1 cellular context compared by ENCODE assay signal in the genomic region with DNA sequence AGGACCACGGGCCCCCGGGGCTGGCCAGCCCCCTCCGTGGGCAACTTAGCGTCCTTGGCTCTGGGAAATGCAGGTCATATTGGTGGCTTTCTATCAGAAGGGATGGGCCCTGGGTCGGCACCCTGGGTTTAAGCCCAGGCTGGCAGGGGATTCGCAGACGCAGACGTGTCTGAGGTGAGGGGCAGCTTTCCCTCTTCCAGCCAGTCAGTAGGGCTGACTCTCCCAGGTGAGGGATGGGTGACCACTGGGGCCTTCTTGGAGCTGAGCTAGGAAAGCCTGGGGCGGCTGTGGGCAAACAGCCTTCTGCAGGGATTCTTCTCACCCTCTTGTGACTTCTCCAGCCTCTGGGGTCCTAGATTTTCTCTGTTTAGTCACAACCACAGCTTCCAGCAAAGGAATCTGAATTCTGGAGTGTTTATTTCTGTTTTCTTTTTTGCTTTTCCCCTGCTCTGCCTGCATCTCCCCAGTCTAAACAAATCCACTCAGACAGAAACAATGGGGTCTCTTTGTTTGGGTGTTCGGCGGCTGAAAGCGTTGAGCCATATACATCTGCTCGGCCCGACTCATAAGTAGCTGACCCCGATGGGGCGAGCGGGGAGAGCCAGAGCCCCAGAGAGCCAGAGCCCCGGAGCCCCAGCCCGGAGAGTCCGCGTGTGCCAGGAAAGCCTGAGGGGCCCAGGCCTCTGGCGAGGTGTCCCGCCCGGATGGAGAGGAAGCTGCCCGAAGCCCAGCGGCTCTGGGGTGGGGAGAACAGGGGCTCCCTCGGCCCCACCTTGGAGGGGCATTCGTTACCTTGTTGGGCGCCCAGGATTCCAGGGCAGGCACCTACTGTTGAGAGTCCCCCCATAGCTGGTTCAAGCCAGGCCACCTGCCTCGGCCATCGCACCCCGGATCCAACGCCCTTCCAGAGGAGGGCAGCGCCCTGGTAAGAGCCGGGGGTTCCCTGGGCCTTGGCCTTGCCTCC.
TF ChIP-seq lines count a peak whose summit lies in the region.

No MANE protein-coding gene starts in this region.

TF ChIP-seq in SK-N-SH, 30 proteins besides CTCF, POLR2A, EP300 and RAD21 (continued from another document):
- TF ChIP-seq REST (IDR thresholded peaks at IDR 0.05; ENCODE audit: low read depth, low read length) (no peak), MEF2A (IDR thresholded peaks at IDR 0.05; ENCODE audit: borderline replicate concordance, low read depth) (no peak), GABPA (IDR thresholded peaks at IDR 0.05; ENCODE audit: low read depth) (no peak), ZBTB33 (IDR thresholded peaks at IDR 0.05; ENCODE audit: borderline replicate concordance, low read depth) (no peak), ELF1 (IDR thresholded peaks at IDR 0.05) (no peak)
- TF ChIP-seq, protein P1, sequence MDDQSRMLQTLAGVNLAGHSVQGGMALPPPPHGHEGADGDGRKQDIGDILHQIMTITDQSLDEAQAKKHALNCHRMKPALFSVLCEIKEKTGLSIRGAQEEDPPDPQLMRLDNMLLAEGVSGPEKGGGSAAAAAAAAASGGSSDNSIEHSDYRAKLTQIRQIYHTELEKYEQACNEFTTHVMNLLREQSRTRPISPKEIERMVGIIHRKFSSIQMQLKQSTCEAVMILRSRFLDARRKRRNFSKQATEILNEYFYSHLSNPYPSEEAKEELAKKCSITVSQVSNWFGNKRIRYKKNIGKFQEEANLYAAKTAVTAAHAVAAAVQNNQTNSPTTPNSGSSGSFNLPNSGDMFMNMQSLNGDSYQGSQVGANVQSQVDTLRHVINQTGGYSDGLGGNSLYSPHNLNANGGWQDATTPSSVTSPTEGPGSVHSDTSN (IDR thresholded peaks at IDR 0.05) = no peak
TF ChIP-seq in SK-N-SH: peak in this region for 0.
